Comparison of ENCODE assay signal across 7 cellular contexts in genomic region chr11:75347781-75348613, GRCh38. TPM values are rescaled to one million over a fixed set of nuclear protein-coding genes. Genes with fewer than 3 reads are reported as not detected.
DNase-seq lines count a peak whose midpoint lies in the region; FAIRE-seq and TF ChIP-seq lines count a peak whose summit lies in the region.

No MANE protein-coding gene starts in this region.

- no peak overlapping the region for H2AFZ ChIP-seq in GM23248

- in situ Hi-C loops in GM23248 (cut with MboI) = no loop called here

- WGBS in GM23248 (ENCODE audit: low coverage in 1 of 2, low lambda C conversion rate in 2 of 2, missing lambda C conversion rate in 2 of 2), 2 experiments = 7 to 8% methylated on average over 8 of the region's 8 CpGs
- WGBS in small intestine, 3 donors = 35 to 40% (median 40%) methylated on average over 8 of the region's 8 CpGs

- H3K9ac ChIP-seq in GM23248 = 0 out of 2 replicates have a peak overlapping the region, but pooled peaks have one; percentile 16

- H3K27me3 ChIP-seq in GM23248 (replicated peaks; ENCODE audit: insufficient read depth) = no peaks in the 10 kb centered on the region
- H3K27me3 ChIP-seq in Peyer's patch = no peaks in the 10 kb centered on the region
- no peaks in the 10 kb centered on the region for H3K27me3 ChIP-seq in small intestine (ENCODE audit: control insufficient read depth in 2 of 2, insufficient read depth in 2 of 2, low read length in 2 of 2)

- peaks cover 49% of the 10 kb centered on the region for H3F3A ChIP-seq in GM23248 (ENCODE audit: insufficient read depth)

- DNase-seq in GM23248 = peak; percentile 94
- peak in 2 of 3 donors; percentile 49 to 58 for DNase-seq in Peyer's patch
- peak; percentile 95 for DNase-seq in fibroblast of villous mesenchyme (ENCODE audit: low read depth)
- DNase-seq in small intestine = peak; percentile 54
- DNase-seq in NCI-H1436 treated with DMSO at 0.1 percent for 48 hours (lab: John Stamatoyannopoulos, UW) = no peak
- no peak for DNase-seq in stimulated activated naive CD4-positive, alpha-beta T cell treated with Interleukin-2 at 50 U/mL for 16 hours (lab: John Stamatoyannopoulos, UW)
- no peak for DNase-seq in NOMO-1 treated with dmso at 0.1 percent for 144 hours (lab: John Stamatoyannopoulos, UW; ENCODE audit: unreplicated experiment)

- H3K9me3 ChIP-seq in GM23248 (ENCODE audit: low read depth) = no peaks in the 10 kb centered on the region
- no peaks in the 10 kb centered on the region for H3K9me3 ChIP-seq in Peyer's patch
- no peaks in the 10 kb centered on the region for H3K9me3 ChIP-seq in small intestine (ENCODE audit: control insufficient read depth, low read depth)

- H3K36me3 ChIP-seq in GM23248 (ENCODE audit: low read depth) (no peaks in the 10 kb centered on the region), Peyer's patch (no peaks in the 10 kb centered on the region), small intestine (ENCODE audit: control insufficient read depth in 2 of 2, insufficient read depth in 2 of 2, low read length in 2 of 2) (no peaks in the 10 kb centered on the region)

- no peak for FAIRE-seq in small intestine (lab: Jason Lieb, UNC)

- H3K4me3 ChIP-seq in GM23248 (no peak overlapping the region), Peyer's patch (no peak overlapping the region), fibroblast of villous mesenchyme (ENCODE audit: low read depth, low read length) (no peak overlapping the region), small intestine (ENCODE audit: low read depth in 1 of 2, low read length in 2 of 2) (no peak overlapping the region)

- TF ChIP-seq POLR2A in Peyer's patch (IDR thresholded peaks at IDR 0.05) = no peak

- H3K79me2 ChIP-seq in GM23248 (ENCODE audit: insufficient read depth) = no peaks in the 10 kb centered on the region

- H3K9me2 ChIP-seq in GM23248 (ENCODE audit: insufficient read depth) = no peaks in the 10 kb centered on the region

- H3K27ac ChIP-seq in GM23248 (peak overlapping the region; percentile 62), Peyer's patch (peak overlapping the region; percentile 40 to 95 (median 90)), small intestine (ENCODE audit: low read depth in 1 of 2, low read length in 1 of 2) (peak overlapping the region; percentile 50 to 93)

- TF ChIP-seq CTCF in Peyer's patch (IDR thresholded peaks at IDR 0.05) = no peak
- TF ChIP-seq CTCF in fibroblast of villous mesenchyme (IDR thresholded peaks at IDR 0.05; ENCODE audit: insufficient read depth, low read depth, low read length) = no peak

- H3K4me1 ChIP-seq in GM23248 (ENCODE audit: insufficient read depth) = peaks cover 17% of the 10 kb centered on the region
- peaks cover 6 to 87% (median 16%) of the 10 kb centered on the region in 4 donors for H3K4me1 ChIP-seq in Peyer's patch
- peaks cover 16 to 33% of the 10 kb centered on the region in 2 donors for H3K4me1 ChIP-seq in small intestine (ENCODE audit: control insufficient read depth in 2 of 2, insufficient read depth in 1 of 2, low read depth in 1 of 2, low read length in 1 of 2)

- no peaks in the 10 kb centered on the region for H4K20me1 ChIP-seq in GM23248 (ENCODE audit: insufficient read depth)

- peak overlapping the region; percentile 44 for H3K4me2 ChIP-seq in GM23248 (ENCODE audit: unreplicated experiment)

RNA-seq across cellular contexts. Expression of gene ARRB1, which starts 3.5 kb away (rescaled TPM):
- total RNA-seq in GM23248 (2014; rRNA removed; shearing (Covaris generic)) = 2.1 and 3.1 TPM in 2 replicates
- polyA plus RNA-seq in GM23248 (2016; fragmentation: Nextera tagmentation; extraction: Ambion mirVana) (2.0 and 2.2 TPM in 2 replicates), small intestine (10 to 100 TPM; 20.0 to 41.5 (median 28.2) TPM)
- total RNA-seq in Peyer's patch (100 to 1,000 TPM in 2 of 4 donors, 10 to 100 TPM in 2; 45.4 to 136 (median 90.6) TPM), fibroblast of villous mesenchyme (27.1 and 33.2 TPM in 2 replicates)

RNA-seq across cellular contexts. Expression of gene RPS3, which starts 51.3 kb away (rescaled TPM):
- total RNA-seq in GM23248 (2014; rRNA removed; shearing (Covaris generic)) = 915 and 1,048 TPM in 2 replicates
- polyA plus RNA-seq in GM23248 (2016; fragmentation: Nextera tagmentation; extraction: Ambion mirVana) (896 and 915 TPM in 2 replicates), small intestine (1,000 to 10,000 TPM; 1,492 to 4,274 (median 2,891) TPM)
- total RNA-seq in Peyer's patch (1,000 to 10,000 TPM in 1 of 4 donors, 100 to 1,000 TPM in 3; 505 to 1,121 (median 614) TPM), fibroblast of villous mesenchyme (1,703 and 1,758 TPM in 2 replicates)

Comparison
In these comparisons a context has a peak if more than half of its experiments do, and no peak if none do; other contexts are left out.
1. DNase-seq: peak in GM23248 (single experiment), Peyer's patch (2 of 3), fibroblast of villous mesenchyme (single experiment) and small intestine (single experiment); none in NCI-H1436 treated with DMSO at 0.1 percent for 48 hours (single experiment), stimulated activated naive CD4-positive, alpha-beta T cell treated with Interleukin-2 at 50 U/mL for 16 hours (single experiment) and NOMO-1 treated with dmso at 0.1 percent for 144 hours (single experiment).
2. Peak in every context shown above with its lines, with median percentiles within 50 percentile points of each other: H3K27ac ChIP-seq.